ENCODE assay signal across 21 cellular contexts in genomic region chr19:3463039-3463958, GRCh38. TPM values are rescaled to one million over a fixed set of nuclear protein-coding genes. Genes with fewer than 3 reads are reported as not detected.
DNase-seq lines count a peak whose midpoint lies in the region; ATAC-seq and TF ChIP-seq lines count a peak whose summit lies in the region.
"Had no signal": no experiment of that assay in that cellular context is flagged by ENCODE, and none has a peak within 500 bp of the region (broad histone marks: within the 10 kb centered on the region; RNA-seq: fewer than 3 reads in every experiment).

No MANE protein-coding gene starts in this region.

- H3K36me3 Mint-ChIP-seq in H9 (ENCODE audit: insufficient read depth in 1 of 3, low read depth in 3 of 3) (no peaks in the 10 kb centered on the region; a peak in 2 of 7 replicates), MCF 10A (ENCODE audit: insufficient read depth, unreplicated experiment) (peaks cover 86% of the 10 kb centered on the region)
- H3K36me3 Mint-ChIP-seq in activated CD4-positive, alpha-beta T cell treated with anti-CD3 and anti-CD28 coated beads, Interleukin-2, amount 10 ng/mL, durations not matched to agents 7 days and 5 days (ENCODE audit: low read depth), result no peaks in the 10 kb centered on the region

- ATAC-seq in HG02763 (IDR thresholded peaks at IDR 0.05; ENCODE audit: unreplicated experiment), result no peak

- H3K27ac Mint-ChIP-seq in H9, result no peak overlapping the region
- H3K27ac Mint-ChIP-seq in MCF 10A (ENCODE audit: low read depth, unreplicated experiment), result no peak overlapping the region
- H3K27ac Mint-ChIP-seq in activated CD4-positive, alpha-beta T cell treated with anti-CD3 and anti-CD28 coated beads, Interleukin-2, amount 10 ng/mL, durations not matched to agents 7 days and 5 days, result no peak overlapping the region
- H3K27ac Mint-ChIP-seq: CD4-positive, alpha-beta T cell had no signal

- peaks cover 13 to 26% of the 10 kb centered on the region in 2 experiments for H3K4me1 Mint-ChIP-seq in H9
- H3K4me1 Mint-ChIP-seq in MCF 10A (ENCODE audit: insufficient read depth, unreplicated experiment), result no peaks in the 10 kb centered on the region
- H3K4me1 Mint-ChIP-seq in activated CD4-positive, alpha-beta T cell treated with anti-CD3 and anti-CD28 coated beads, Interleukin-2, amount 10 ng/mL, durations not matched to agents 7 days and 5 days, result peaks cover 4% of the 10 kb centered on the region

- H3K9me3 Mint-ChIP-seq in H9, result peaks cover 4 to 6% of the 10 kb centered on the region in 2 experiments; a peak in 4 of 5 replicates
- no peaks in the 10 kb centered on the region for H3K9me3 Mint-ChIP-seq in MCF 10A (ENCODE audit: unreplicated experiment)
- peaks cover 2% of the 10 kb centered on the region for H3K9me3 Mint-ChIP-seq in activated CD4-positive, alpha-beta T cell treated with anti-CD3 and anti-CD28 coated beads, Interleukin-2, amount 10 ng/mL, durations not matched to agents 7 days and 5 days
- H3K9me3 Mint-ChIP-seq: CD4-positive, alpha-beta T cell had no signal

- no peak overlapping the region for H2BK20ac ChIP-seq in H9 (ENCODE audit: low read depth, low read length, poor library complexity, severe bottlenecking)

- H3K4me3 Mint-ChIP-seq in H9, result peak overlapping the region; percentile 33 to 74; a peak in 4 of 5 replicates
- no peak overlapping the region for H3K4me3 Mint-ChIP-seq in MCF 10A (ENCODE audit: unreplicated experiment)
- H3K4me3 Mint-ChIP-seq in activated CD4-positive, alpha-beta T cell treated with anti-CD3 and anti-CD28 coated beads, Interleukin-2, amount 10 ng/mL, durations not matched to agents 7 days and 5 days, result no peak overlapping the region
- H3K4me3 Mint-ChIP-seq: CD4-positive, alpha-beta T cell had no signal

- no peak overlapping the region for H2BK15ac ChIP-seq in H9 (ENCODE audit: low read depth, low read length)

- H3K9ac ChIP-seq in H9 (ENCODE audit: extremely low read depth, insufficient read length, low read length) (no peak overlapping the region), iPS-20b (ENCODE audit: low read depth, low read length) (no peak overlapping the region)
- H3K9ac ChIP-seq: parathyroid adenoma had no signal

- TF ChIP-seq CTCF in H9 (conservative IDR thresholded peaks at IDR 0.05) (peak; percentile 51), MCF 10A (IDR thresholded peaks at IDR 0.05; ENCODE audit: unreplicated experiment) (no peak), sigmoid colon (IDR thresholded peaks at IDR 0.05) (no peak)

- H3K27me3 Mint-ChIP-seq in H9 (ENCODE audit: low read depth), result peaks cover 94% of the 10 kb centered on the region
- no peaks in the 10 kb centered on the region for H3K27me3 Mint-ChIP-seq in MCF 10A (ENCODE audit: insufficient read depth, unreplicated experiment)
- H3K27me3 Mint-ChIP-seq in activated CD4-positive, alpha-beta T cell treated with anti-CD3 and anti-CD28 coated beads, Interleukin-2, amount 10 ng/mL, durations not matched to agents 7 days and 5 days, result no peaks in the 10 kb centered on the region
- H3K27me3 Mint-ChIP-seq: CD4-positive, alpha-beta T cell had no signal

- H4K8ac ChIP-seq in H9 (replicated peaks; ENCODE audit: insufficient read length, low read depth, low read length), result no peak overlapping the region

- H4K20me1 ChIP-seq in H9 (ENCODE audit: control insufficient read depth, insufficient read depth, insufficient read length), result no peaks in the 10 kb centered on the region

- no peaks in the 10 kb centered on the region for H3K79me1 ChIP-seq in H9 (ENCODE audit: insufficient read depth, low read depth, low read length, poor library complexity, severe bottlenecking)

- H3T11ph ChIP-seq in H9 (ENCODE audit: low read length), result no peak overlapping the region

- H3K9me3 ChIP-seq in H9 (ENCODE audit: control insufficient read depth, low read depth, low read length) (no peaks in the 10 kb centered on the region), iPS-20b (ENCODE audit: insufficient read depth, low read depth, low read length) (peaks cover 4% of the 10 kb centered on the region; the same call in 1 of the 2 replicates), sigmoid colon (no peaks in the 10 kb centered on the region)

- POLR2A ChIA-PET in MCF 10A (lab: Yijun Ruan, JAX), result no interaction called here
- POLR2A ChIA-PET in activated CD4-positive, alpha-beta T cell treated with anti-CD3 and anti-CD28 coated beads, Interleukin-2, amount 10 ng/mL, durations not matched to agents 7 days and 5 days (lab: Charles Lee), result no interaction called here

- H3K4me1 ChIP-seq in H9 (ENCODE audit: insufficient read depth, low read length), result no peaks in the 10 kb centered on the region; the same call in 1 of the 2 replicates
- H3K4me1 ChIP-seq in iPS-20b (ENCODE audit: insufficient read depth, low read length), result no peaks in the 10 kb centered on the region; the same call in 1 of the 2 replicates
- peaks cover 0 to 83% (median 79%) of the 10 kb centered on the region in 4 donors for H3K4me1 ChIP-seq in sigmoid colon

- intact Hi-C loops in MCF 10A (cut with micrococcal nuclease) (no loop called here), sigmoid colon (cut with DNase I) (no loop called here)

- no peak for TF ChIP-seq POLR2A in sigmoid colon (IDR thresholded peaks at IDR 0.05)

- H3K14ac ChIP-seq in H9 (ENCODE audit: insufficient read depth, low read length), result no peak overlapping the region; the same call in 1 of the 2 replicates

- no CpG with 5 or more reads among the region's 68 CpGs for WGBS in H9 (ENCODE audit: extremely low coverage, insufficient read length, low lambda C conversion rate)
- WGBS in sigmoid colon, 2 donors, result 85 to 90% methylated on average over 68 of the region's 68 CpGs

- no peak overlapping the region for H3K23ac ChIP-seq in H9 (ENCODE audit: insufficient read length, low read depth, low read length)

- H3K36me3 ChIP-seq in iPS-20b (ENCODE audit: insufficient read depth, low read depth, low read length), result no peaks in the 10 kb centered on the region
- H3K36me3 ChIP-seq in sigmoid colon, result peaks cover 0 to 41% (median 14%) of the 10 kb centered on the region in 4 donors

- H3K27me3 ChIP-seq in H9 (ENCODE audit: insufficient read depth, low read length), result peaks cover 20% of the 10 kb centered on the region
- H3K27me3 ChIP-seq in iPS-20b (ENCODE audit: insufficient read depth, low read length), result peaks cover 86% of the 10 kb centered on the region
- H3K27me3 ChIP-seq in sigmoid colon, result no peaks in the 10 kb centered on the region

- H3K27ac ChIP-seq in H9 (ENCODE audit: insufficient read length, low read depth, low read length) (no peak overlapping the region), iPS-20b (ENCODE audit: low read length) (no peak overlapping the region), sigmoid colon (peak overlapping the region; percentile 70 to 92 (median 86))
- H3K27ac ChIP-seq: epithelial cell of prostate, parathyroid adenoma had no signal

- H3K4ac ChIP-seq in H9 (ENCODE audit: low read depth, low read length), result no peak overlapping the region

- H4K91ac ChIP-seq in H9 (ENCODE audit: insufficient read length, low read depth, low read length), result no peak overlapping the region

- DNase-seq in H9 (no peak), MCF 10A (ENCODE audit: unreplicated experiment) (no peak), sigmoid colon (no peak), D341Med (ENCODE audit: low spot score) (no peak), KG1 (lab: John Stamatoyannopoulos, UW) (no peak)
- no peak for DNase-seq in activated CD4-positive, alpha-beta T cell treated with anti-CD3 and anti-CD28 coated beads, Interleukin-2, amount 10 ng/mL, durations not matched to agents 7 days and 5 days
- DNase-seq: activated CD8-positive, alpha-beta memory T cell treated with anti-CD3 and anti-CD28 coated beads for 24 hours; CD4-positive, alpha-beta T cell; NCI-H1417; NCI-H2171; NCI-H774; RPMI8226; stimulated activated CD4-positive, alpha-beta T cell treated with anti-CD3 and anti-CD28 coated beads, Interleukin-12 subunit alpha, Interleukin-12 subunit beta, amount 100 ng/mL, for 4 hours; stimulated activated naive CD4-positive, alpha-beta T cell treated with Interleukin-2 at 50 U/mL for 16 hours had no signal

- H3K56ac ChIP-seq in H9 (ENCODE audit: insufficient read length, low read depth, low read length), result no peak overlapping the region

- H2BK120ac ChIP-seq in H9 (ENCODE audit: low read depth, low read length, poor library complexity, severe bottlenecking), result no peak overlapping the region

- H3K18ac ChIP-seq in H9 (ENCODE audit: insufficient read length, low read depth, low read length), result no peak overlapping the region

- no peaks in the 10 kb centered on the region for H3K79me2 ChIP-seq in H9 (ENCODE audit: insufficient read depth, low read length)
- H3K79me2 ChIP-seq: parathyroid adenoma had no signal

- no peak overlapping the region for H2BK5ac ChIP-seq in H9 (ENCODE audit: insufficient read length, low read length)

- TF ChIP-seq EP300 in sigmoid colon (IDR thresholded peaks at IDR 0.05), result no peak

- no peak overlapping the region for H2AK5ac ChIP-seq in H9 (ENCODE audit: insufficient read length, low read length)

- CTCF ChIA-PET in MCF 10A (lab: Yijun Ruan, JAX), result interaction anchor here (1.5 kb wide), 1 partner anchor 9 kb away, joined by 9 read pairs; no protein-coding TSS in a partner anchor
- CTCF ChIA-PET in activated CD4-positive, alpha-beta T cell treated with anti-CD3 and anti-CD28 coated beads, Interleukin-2, amount 10 ng/mL, durations not matched to agents 7 days and 5 days (lab: Charles Lee), result no interaction called here

- H4K5ac ChIP-seq in H9 (ENCODE audit: insufficient read length, low read depth, low read length), result no peak overlapping the region

- TSS peak; percentile 28 for BruUV-seq in MCF 10A (replicated peaks; lab: Mats Ljungman, UMichigan)

- peak overlapping the region; percentile 22; the same call in 1 of the 2 replicates for H3K4me3 ChIP-seq in iPS-20b (ENCODE audit: low read length)
- H3K4me3 ChIP-seq in sigmoid colon, result no peak overlapping the region

- H2AFZ ChIP-seq in H9 (ENCODE audit: low read length), result no peak overlapping the region
- H2AFZ ChIP-seq: parathyroid adenoma had no signal

- peak overlapping the region; percentile 14 for H3K4me2 ChIP-seq in H9 (ENCODE audit: insufficient read depth, insufficient read length, low read length)

- peaks cover 3% of the 10 kb centered on the region for H3K23me2 ChIP-seq in H9 (ENCODE audit: insufficient read length, low read depth, low read length, poor library complexity, severe bottlenecking)

- no peak overlapping the region for H2BK12ac ChIP-seq in H9 (ENCODE audit: insufficient read length, low read depth, low read length)

RNA-seq across cellular contexts. Expression of gene SMIM24, which starts 17.0 kb away (rescaled TPM):
- 1.3 and 1.9 TPM in 2 replicates for total RNA-seq in H9 (2021)
- total RNA-seq in MCF 10A (2022), result not detected in 2 replicates
- total RNA-seq in sigmoid colon, result not detected
- polyA plus RNA-seq in sigmoid colon, result 10 to 100 TPM; 15.1 to 72.7 (median 30.3) TPM
- total RNA-seq in activated CD4-positive, alpha-beta T cell treated with anti-CD3 and anti-CD28 coated beads, Interleukin-2, amount 10 ng/mL, durations not matched to agents 7 days and 5 days, result under 1 TPM; 0.27 to 0.33 TPM
- total RNA-seq: CD4-positive, alpha-beta T cell; Daoy had no signal

RNA-seq across cellular contexts. Expression of gene SMIM44, which starts 19.9 kb away (rescaled TPM):
- not detected in 2 replicates for total RNA-seq in H9 (2021)
- not detected in 2 replicates for total RNA-seq in MCF 10A (2022)
- total RNA-seq in sigmoid colon, result not detected
- polyA plus RNA-seq in sigmoid colon, result 1 to 10 TPM in 1 of 3 donors, not detected in 2; 2.9 TPM
- not detected for total RNA-seq in activated CD4-positive, alpha-beta T cell treated with anti-CD3 and anti-CD28 coated beads, Interleukin-2, amount 10 ng/mL, durations not matched to agents 7 days and 5 days
- total RNA-seq: CD4-positive, alpha-beta T cell; Daoy had no signal
- polyA plus RNA-seq: adipose tissue, AG04450 had no signal

RNA-seq across cellular contexts. Expression of gene DOHH, which starts 37.2 kb away (rescaled TPM):
- total RNA-seq in H9 (2021) (16.5 and 18.1 TPM in 2 replicates), MCF 10A (2022) (14.9 and 16.3 TPM in 2 replicates), sigmoid colon (10 to 100 TPM; 11.7 to 18.1 (median 17.0) TPM)
- polyA plus RNA-seq in sigmoid colon, result 10 to 100 TPM in 1 of 3 donors, 1 to 10 TPM in 2; 7.2 to 22.5 (median 7.2) TPM
- total RNA-seq in activated CD4-positive, alpha-beta T cell treated with anti-CD3 and anti-CD28 coated beads, Interleukin-2, amount 10 ng/mL, durations not matched to agents 7 days and 5 days, result 10 to 100 TPM in 1 of 2 experiments, 1 to 10 TPM in 1; 9.2 to 12.6 TPM

RNA-seq across cellular contexts. Expression of gene FZR1, which starts 42.8 kb away (rescaled TPM):
- 46.0 and 51.4 TPM in 2 replicates for total RNA-seq in H9 (2021)
- total RNA-seq in MCF 10A (2022), result 46.4 and 48.9 TPM in 2 replicates
- total RNA-seq in sigmoid colon, result 10 to 100 TPM; 11.8 to 44.6 (median 20.5) TPM
- polyA plus RNA-seq in sigmoid colon, result 10 to 100 TPM; 11.4 to 33.3 (median 13.9) TPM
- total RNA-seq in activated CD4-positive, alpha-beta T cell treated with anti-CD3 and anti-CD28 coated beads, Interleukin-2, amount 10 ng/mL, durations not matched to agents 7 days and 5 days, result 10 to 100 TPM; 78.6 to 79.3 TPM

Comparison
In these comparisons a context has a peak if more than half of its experiments do, and no peak if none do; other contexts are left out.
1. H3K27ac ChIP-seq: peak in sigmoid colon (4 of 4); none in H9 (single experiment) and iPS-20b (single experiment).
2. H3K4me3 Mint-ChIP-seq: peak in H9 (2 of 2); none in MCF 10A (single experiment) and activated CD4-positive, alpha-beta T cell treated with anti-CD3 and anti-CD28 coated beads, Interleukin-2, amount 10 ng/mL, durations not matched to agents 7 days and 5 days (single experiment).